1 cellular context compared by ENCODE assay signal in genomic region chr6:35427435-35427834, GRCh38.
TF ChIP-seq lines count a peak whose summit lies in the region.

No MANE protein-coding gene starts in this region.

TF ChIP-seq in K562, 482 proteins besides CTCF, POLR2A, EP300 and RAD21:
- TF ChIP-seq RBM14 (IDR thresholded peaks at IDR 0.05; ENCODE audit: borderline replicate concordance, insufficient read depth, low read depth, low read length) (no peak), ZNF561 (CRISPR knock-in tag; conservative IDR thresholded peaks at IDR 0.05) (no peak), POLR2G (IDR thresholded peaks at IDR 0.05; ENCODE audit: low read depth, low read length) (peak; percentile 66; the same call in 1 of the 2 replicates), POLR2AphosphoS5 (IDR thresholded peaks at IDR 0.05; ENCODE audit: control insufficient read depth, insufficient read depth, low read depth, low read length) (no peak), E2F3 (CRISPR knock-in tag; IDR thresholded peaks at IDR 0.05) (no peak), PHF8 (IDR thresholded peaks at IDR 0.05; ENCODE audit: borderline replicate concordance, low read length) (no peak), PURB (CRISPR knock-in tag; IDR thresholded peaks at IDR 0.05; ENCODE audit: low read depth) (no peak), NCOA4 (IDR thresholded peaks at IDR 0.05; ENCODE audit: partially characterized antibody) (no peak), TBL1XR1 (IDR thresholded peaks at IDR 0.05; ENCODE audit: low read length in 2 of 2) (no peak), ZNF655 (CRISPR knock-in tag; IDR thresholded peaks at IDR 0.05) (no peak), RBM22 (IDR thresholded peaks at IDR 0.05; ENCODE audit: low read depth, low read length, poor library complexity, severe bottlenecking) (peak; percentile 63), ZSCAN29 (IDR thresholded peaks at IDR 0.05) (no peak), MTA2 (IDR thresholded peaks at IDR 0.05; ENCODE audit: low read depth) (no peak)
- TF ChIP-seq, protein P1, sequence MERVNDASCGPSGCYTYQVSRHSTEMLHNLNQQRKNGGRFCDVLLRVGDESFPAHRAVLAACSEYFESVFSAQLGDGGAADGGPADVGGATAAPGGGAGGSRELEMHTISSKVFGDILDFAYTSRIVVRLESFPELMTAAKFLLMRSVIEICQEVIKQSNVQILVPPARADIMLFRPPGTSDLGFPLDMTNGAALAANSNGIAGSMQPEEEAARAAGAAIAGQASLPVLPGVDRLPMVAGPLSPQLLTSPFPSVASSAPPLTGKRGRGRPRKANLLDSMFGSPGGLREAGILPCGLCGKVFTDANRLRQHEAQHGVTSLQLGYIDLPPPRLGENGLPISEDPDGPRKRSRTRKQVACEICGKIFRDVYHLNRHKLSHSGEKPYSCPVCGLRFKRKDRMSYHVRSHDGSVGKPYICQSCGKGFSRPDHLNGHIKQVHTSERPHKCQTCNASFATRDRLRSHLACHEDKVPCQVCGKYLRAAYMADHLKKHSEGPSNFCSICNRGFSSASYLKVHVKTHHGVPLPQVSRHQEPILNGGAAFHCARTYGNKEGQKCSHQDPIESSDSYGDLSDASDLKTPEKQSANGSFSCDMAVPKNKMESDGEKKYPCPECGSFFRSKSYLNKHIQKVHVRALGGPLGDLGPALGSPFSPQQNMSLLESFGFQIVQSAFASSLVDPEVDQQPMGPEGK (CRISPR knock-in tag; IDR thresholded peaks at IDR 0.05; ENCODE audit: borderline replicate concordance) = no peak
- TF ChIP-seq, protein P2, sequence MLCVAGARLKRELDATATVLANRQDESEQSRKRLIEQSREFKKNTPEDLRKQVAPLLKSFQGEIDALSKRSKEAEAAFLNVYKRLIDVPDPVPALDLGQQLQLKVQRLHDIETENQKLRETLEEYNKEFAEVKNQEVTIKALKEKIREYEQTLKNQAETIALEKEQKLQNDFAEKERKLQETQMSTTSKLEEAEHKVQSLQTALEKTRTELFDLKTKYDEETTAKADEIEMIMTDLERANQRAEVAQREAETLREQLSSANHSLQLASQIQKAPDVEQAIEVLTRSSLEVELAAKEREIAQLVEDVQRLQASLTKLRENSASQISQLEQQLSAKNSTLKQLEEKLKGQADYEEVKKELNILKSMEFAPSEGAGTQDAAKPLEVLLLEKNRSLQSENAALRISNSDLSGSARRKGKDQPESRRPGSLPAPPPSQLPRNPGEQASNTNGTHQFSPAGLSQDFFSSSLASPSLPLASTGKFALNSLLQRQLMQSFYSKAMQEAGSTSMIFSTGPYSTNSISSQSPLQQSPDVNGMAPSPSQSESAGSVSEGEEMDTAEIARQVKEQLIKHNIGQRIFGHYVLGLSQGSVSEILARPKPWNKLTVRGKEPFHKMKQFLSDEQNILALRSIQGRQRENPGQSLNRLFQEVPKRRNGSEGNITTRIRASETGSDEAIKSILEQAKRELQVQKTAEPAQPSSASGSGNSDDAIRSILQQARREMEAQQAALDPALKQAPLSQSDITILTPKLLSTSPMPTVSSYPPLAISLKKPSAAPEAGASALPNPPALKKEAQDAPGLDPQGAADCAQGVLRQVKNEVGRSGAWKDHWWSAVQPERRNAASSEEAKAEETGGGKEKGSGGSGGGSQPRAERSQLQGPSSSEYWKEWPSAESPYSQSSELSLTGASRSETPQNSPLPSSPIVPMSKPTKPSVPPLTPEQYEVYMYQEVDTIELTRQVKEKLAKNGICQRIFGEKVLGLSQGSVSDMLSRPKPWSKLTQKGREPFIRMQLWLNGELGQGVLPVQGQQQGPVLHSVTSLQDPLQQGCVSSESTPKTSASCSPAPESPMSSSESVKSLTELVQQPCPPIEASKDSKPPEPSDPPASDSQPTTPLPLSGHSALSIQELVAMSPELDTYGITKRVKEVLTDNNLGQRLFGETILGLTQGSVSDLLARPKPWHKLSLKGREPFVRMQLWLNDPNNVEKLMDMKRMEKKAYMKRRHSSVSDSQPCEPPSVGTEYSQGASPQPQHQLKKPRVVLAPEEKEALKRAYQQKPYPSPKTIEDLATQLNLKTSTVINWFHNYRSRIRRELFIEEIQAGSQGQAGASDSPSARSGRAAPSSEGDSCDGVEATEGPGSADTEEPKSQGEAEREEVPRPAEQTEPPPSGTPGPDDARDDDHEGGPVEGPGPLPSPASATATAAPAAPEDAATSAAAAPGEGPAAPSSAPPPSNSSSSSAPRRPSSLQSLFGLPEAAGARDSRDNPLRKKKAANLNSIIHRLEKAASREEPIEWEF (CRISPR knock-in tag; IDR thresholded peaks at IDR 0.05) = no peak
- TF ChIP-seq, protein P3, sequence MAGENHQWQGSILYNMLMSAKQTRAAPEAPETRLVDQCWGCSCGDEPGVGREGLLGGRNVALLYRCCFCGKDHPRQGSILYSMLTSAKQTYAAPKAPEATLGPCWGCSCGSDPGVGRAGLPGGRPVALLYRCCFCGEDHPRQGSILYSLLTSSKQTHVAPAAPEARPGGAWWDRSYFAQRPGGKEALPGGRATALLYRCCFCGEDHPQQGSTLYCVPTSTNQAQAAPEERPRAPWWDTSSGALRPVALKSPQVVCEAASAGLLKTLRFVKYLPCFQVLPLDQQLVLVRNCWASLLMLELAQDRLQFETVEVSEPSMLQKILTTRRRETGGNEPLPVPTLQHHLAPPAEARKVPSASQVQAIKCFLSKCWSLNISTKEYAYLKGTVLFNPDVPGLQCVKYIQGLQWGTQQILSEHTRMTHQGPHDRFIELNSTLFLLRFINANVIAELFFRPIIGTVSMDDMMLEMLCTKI (IDR thresholded peaks at IDR 0.05; ENCODE audit: partially characterized antibody) = no peak
